In the genomic region with DNA sequence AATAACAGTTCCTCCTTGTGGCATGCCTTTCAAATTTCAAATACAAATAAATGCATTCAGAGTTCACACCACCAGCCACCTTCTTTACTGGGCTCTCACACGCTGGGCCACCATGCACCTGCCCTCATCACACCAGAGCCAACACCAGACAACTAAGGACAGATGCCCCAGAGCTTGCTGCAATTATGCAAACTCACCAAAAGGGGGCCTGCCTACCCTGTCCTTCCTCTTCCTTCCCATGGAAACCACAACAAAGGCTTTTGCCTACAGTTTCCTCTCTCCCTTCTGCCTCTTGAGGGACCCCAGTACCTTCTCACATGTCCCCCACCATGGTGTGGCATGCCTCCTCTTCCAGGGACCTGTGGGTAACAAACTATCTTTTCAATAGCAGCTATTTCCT, we compare ENCODE assay signal across 10 cellular contexts.
DNase-seq lines count a peak whose midpoint lies in the region; FAIRE-seq and TF ChIP-seq lines count a peak whose summit lies in the region.
"Had no signal": no experiment of that assay in that cellular context is flagged by ENCODE, and none has a peak within 500 bp of the region (broad histone marks: within the 10 kb centered on the region; RNA-seq: fewer than 3 reads in every experiment).

No MANE protein-coding gene starts in this region.

- TF ChIP-seq CTCF in choroid plexus epithelial cell (conservative IDR thresholded peaks at IDR 0.05; ENCODE audit: low read depth, low read length) (peak; percentile 18), retinal pigment epithelial cell (conservative IDR thresholded peaks at IDR 0.05; ENCODE audit: low read depth, low read length) (peak; percentile 41)

- DNase-seq in NCI-H748 (lab: John Stamatoyannopoulos, UW; ENCODE audit: unreplicated experiment) = peak; percentile 43
- no peak for DNase-seq in NCI-H748 treated with DMSO at 0.1 percent for 48 hours (lab: John Stamatoyannopoulos, UW)
- DNase-seq in KBM-7 = peak; percentile 22
- peak; percentile 4 for DNase-seq in choroid plexus epithelial cell (ENCODE audit: low read depth)
- no peak for DNase-seq in retinal pigment epithelial cell (ENCODE audit: low read depth)
- DNase-seq in activated CD4-positive, CD25-positive, alpha-beta regulatory T cell treated with anti-CD3 and anti-CD28 coated beads, Interleukin-2, amount 50 U/mL, for 72 hours = no peak
- no peak for DNase-seq in activated T-cell treated with anti-CD3 and anti-CD28 coated beads for 4 hours
- no peak for DNase-seq in H54 (ENCODE audit: insufficient read length, low spot score)
- DNase-seq: kidney glomerular epithelial cell had no signal

- no peak overlapping the region for H3K4me3 ChIP-seq in choroid plexus epithelial cell (ENCODE audit: low read depth, low read length)
- no peak overlapping the region for H3K4me3 ChIP-seq in retinal pigment epithelial cell (ENCODE audit: low read length)
- H3K4me3 ChIP-seq: BLaER1 had no signal

- no peak for FAIRE-seq in H54 (lab: Jason Lieb, UNC)

- TF ChIP-seq POLR2A in H54 (IDR thresholded peaks at IDR 0.05; ENCODE audit: low read depth, low read length) = no peak

- in situ Hi-C loops in KBM-7 (cut with MboI; ENCODE audit: low pct_unique_long_range_greater_than_20kb, low sequenced_read_pairs) = no loop called here

Comparison
In these comparisons a context has a peak if more than half of its experiments do, and no peak if none do; other contexts are left out.
1. DNase-seq: peak in NCI-H748 (single experiment), KBM-7 (single experiment) and choroid plexus epithelial cell (single experiment); none in NCI-H748 treated with DMSO at 0.1 percent for 48 hours (single experiment), retinal pigment epithelial cell (single experiment), activated CD4-positive, CD25-positive, alpha-beta regulatory T cell treated with anti-CD3 and anti-CD28 coated beads, Interleukin-2, amount 50 U/mL, for 72 hours (single experiment), activated T-cell treated with anti-CD3 and anti-CD28 coated beads for 4 hours (single experiment) and H54 (single experiment).